22 cellular contexts compared by ENCODE assay signal in the genomic region with DNA sequence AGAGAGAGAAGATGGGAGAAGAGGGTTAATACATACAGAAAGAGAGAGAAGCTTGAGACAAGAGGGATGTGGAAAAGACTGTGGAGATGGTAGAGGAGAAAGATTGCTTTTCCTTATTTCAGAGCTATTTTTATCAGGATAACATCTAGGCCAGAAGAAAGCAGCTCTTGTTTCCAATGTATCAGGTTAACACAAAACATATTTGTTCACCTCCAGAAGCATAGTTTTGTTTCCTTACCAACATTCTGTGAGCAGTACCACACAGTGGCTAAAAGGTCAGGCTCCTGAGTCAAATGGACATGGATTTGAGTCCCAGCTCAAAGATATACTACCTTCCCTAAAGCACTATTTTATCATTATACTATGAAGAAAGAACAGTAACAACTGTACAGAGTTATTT.
DNase-seq lines count a peak whose midpoint lies in the region; ATAC-seq, FAIRE-seq and TF ChIP-seq lines count a peak whose summit lies in the region.
"Had no signal": no experiment of that assay in that cellular context is flagged by ENCODE, and none has a peak within 500 bp of the region (broad histone marks: within the 10 kb centered on the region; RNA-seq: fewer than 3 reads in every experiment).

No MANE protein-coding gene starts in this region.

- DNase-seq in SK-N-SH (no peak), COLO829 (ENCODE audit: low spot score) (peak; percentile 45), GM12892 (ENCODE audit: insufficient read length) (no peak), foreskin melanocyte (peak; percentile 1), activated gamma-delta T cell (lab: John Stamatoyannopoulos, UW) (no peak), NAMALWA (ENCODE audit: low spot score) (no peak)
- no peak for DNase-seq in activated CD4-positive, alpha-beta T cell treated with anti-CD3 and anti-CD28 coated beads, Interleukin-2, amount 50 U/mL, for 48 hours
- DNase-seq: CD4-positive, CD25-positive, alpha-beta regulatory T cell; CD8-positive, alpha-beta T cell; DMS 273 treated with DMSO at 0.1 percent for 48 hours; DND-41; GOT3; HFFc6 had no signal

- H3K9ac ChIP-seq in SK-N-SH = no peak overlapping the region
- H3K9ac ChIP-seq: BLaER1 had no signal

- no peak overlapping the region for H3K4me2 ChIP-seq in SK-N-SH
- H3K4me2 ChIP-seq: BLaER1 had no signal

- H4K20me1 ChIP-seq in SK-N-SH (ENCODE audit: insufficient read depth) = no peaks in the 10 kb centered on the region
- H4K20me1 ChIP-seq: BLaER1 had no signal

- no peak overlapping the region; a peak in 1 of 4 replicates for H3K27ac ChIP-seq in SK-N-SH (ENCODE audit: low read depth in 2 of 2, low read length in 1 of 2)
- H3K27ac ChIP-seq: 22Rv1, BLaER1, C4-2B had no signal

- H3K4me1 ChIP-seq in SK-N-SH (ENCODE audit: control insufficient read depth in 1 of 2, insufficient read depth in 2 of 2, low read depth in 1 of 2, low read length in 1 of 2) = no peaks in the 10 kb centered on the region; a peak in 2 of 4 replicates
- H3K4me1 ChIP-seq: BLaER1, HAP-1 had no signal

- H3F3A ChIP-seq in SK-N-SH (replicated peaks; ENCODE audit: insufficient read depth) = no peaks in the 10 kb centered on the region

- H3K9me3 ChIP-seq in SK-N-SH = no peaks in the 10 kb centered on the region
- H3K9me3 ChIP-seq: BLaER1, HAP-1 had no signal

- peak; percentile 50 for FAIRE-seq in GM12892 (lab: Jason Lieb, UNC)
- FAIRE-seq: A204.1, D721Med, G401.6, H54 had no signal

- H3K9me2 ChIP-seq in SK-N-SH = no peaks in the 10 kb centered on the region

- CTCF ChIA-PET in SK-N-SH (lab: Yijun Ruan, JAX) = interaction anchor here (1.2 kb wide), 1 partner anchor 898 kb away, joined by 3 read pairs; no protein-coding TSS in a partner anchor

- no peaks in the 10 kb centered on the region for H3K36me3 ChIP-seq in SK-N-SH (replicated peaks in 1 of 2; ENCODE audit: control insufficient read depth in 1 of 2, insufficient read depth in 2 of 2, low read length in 1 of 2)
- H3K36me3 ChIP-seq: BLaER1, HAP-1 had no signal

- no peak for TF ChIP-seq EP300 in SK-N-SH (IDR thresholded peaks at IDR 0.05; ENCODE audit: borderline replicate concordance in 1 of 2, low read depth in 1 of 2, low read length in 1 of 2)

- no peak overlapping the region for H2AFZ ChIP-seq in SK-N-SH (ENCODE audit: low read depth)

- peak; percentile 37; the same call in 2 of the 3 replicates for ATAC-seq in SK-N-SH treated with all-trans-retinoic acid at 6 μM for 48 hours
- ATAC-seq: CD8-positive, alpha-beta T cell had no signal

- TF ChIP-seq RAD21 in SK-N-SH (IDR thresholded peaks at IDR 0.05; ENCODE audit: low read length) = no peak

- H3K4me3 ChIP-seq in SK-N-SH (ENCODE audit: low read depth in 2 of 2, low read length in 1 of 2) = no peak overlapping the region
- H3K4me3 ChIP-seq: BLaER1, HAP-1 had no signal

- no peaks in the 10 kb centered on the region for H3K27me3 ChIP-seq in SK-N-SH (ENCODE audit: insufficient read depth)
- H3K27me3 ChIP-seq: BLaER1 had no signal

- TF ChIP-seq CTCF in SK-N-SH (IDR thresholded peaks at IDR 0.05) = no peak

- no peaks in the 10 kb centered on the region for H3K79me2 ChIP-seq in SK-N-SH (ENCODE audit: insufficient read depth)

- POLR2A ChIA-PET in SK-N-SH (lab: Yijun Ruan, JAX) = no interaction called here

- no peak for TF ChIP-seq POLR2A in GM12892 (IDR thresholded peaks at IDR 0.05; ENCODE audit: low read depth, low read length)

TF ChIP-seq in SK-N-SH treated with all-trans-retinoic acid at 6 μM for 48 hours, 23 proteins besides CTCF, POLR2A, EP300 and RAD21:
- TF ChIP-seq PPARA (CRISPR knock-in tag; IDR thresholded peaks at IDR 0.05; ENCODE audit: borderline replicate concordance) = no peak
- no peak for TF ChIP-seq POU6F1 (CRISPR knock-in tag; IDR thresholded peaks at IDR 0.05; ENCODE audit: borderline replicate concordance, low read depth)
- TF ChIP-seq GLIS3 (CRISPR knock-in tag; IDR thresholded peaks at IDR 0.05) = no peak
- TF ChIP-seq TOX (CRISPR knock-in tag; IDR thresholded peaks at IDR 0.05; ENCODE audit: borderline replicate concordance) = no peak
- no peak for TF ChIP-seq ZNF70 (CRISPR knock-in tag; IDR thresholded peaks at IDR 0.05)
TF ChIP-seq in SK-N-SH treated with all-trans-retinoic acid at 6 μM for 48 hours: peak in this region for 0.

TF ChIP-seq in SK-N-SH, 30 proteins besides CTCF, POLR2A, EP300 and RAD21:
- TF ChIP-seq MXI1 (IDR thresholded peaks at IDR 0.05; ENCODE audit: low read depth, low read length) = no peak
- no peak for TF ChIP-seq FOXJ3 (CRISPR knock-in tag; IDR thresholded peaks at IDR 0.05)
- TF ChIP-seq CHD2 (IDR thresholded peaks at IDR 0.05; ENCODE audit: low read length, partially characterized antibody) = no peak
- TF ChIP-seq, protein P1, sequence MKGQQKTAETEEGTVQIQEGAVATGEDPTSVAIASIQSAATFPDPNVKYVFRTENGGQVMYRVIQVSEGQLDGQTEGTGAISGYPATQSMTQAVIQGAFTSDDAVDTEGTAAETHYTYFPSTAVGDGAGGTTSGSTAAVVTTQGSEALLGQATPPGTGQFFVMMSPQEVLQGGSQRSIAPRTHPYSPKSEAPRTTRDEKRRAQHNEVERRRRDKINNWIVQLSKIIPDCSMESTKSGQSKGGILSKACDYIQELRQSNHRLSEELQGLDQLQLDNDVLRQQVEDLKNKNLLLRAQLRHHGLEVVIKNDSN (IDR thresholded peaks at IDR 0.05; ENCODE audit: borderline replicate concordance, low read depth) = no peak
- TF ChIP-seq FOSL2 (IDR thresholded peaks at IDR 0.05; ENCODE audit: borderline replicate concordance, low read depth) = no peak
- TF ChIP-seq SMC3 (IDR thresholded peaks at IDR 0.05; ENCODE audit: low read depth, low read length) = no peak
- no peak for TF ChIP-seq MAX (IDR thresholded peaks at IDR 0.05; ENCODE audit: low read depth)
- TF ChIP-seq SIN3A (IDR thresholded peaks at IDR 0.05; ENCODE audit: borderline replicate concordance, low read depth, low read length) = no peak

Comparison
In these comparisons a context has a peak if more than half of its experiments do, and no peak if none do; other contexts are left out.
1. DNase-seq: peak in COLO829 (single experiment) and foreskin melanocyte (single experiment); none in SK-N-SH (single experiment), GM12892 (single experiment), activated gamma-delta T cell (single experiment), NAMALWA (single experiment) and activated CD4-positive, alpha-beta T cell treated with anti-CD3 and anti-CD28 coated beads, Interleukin-2, amount 50 U/mL, for 48 hours (0 of 2).